ENCODE assay signal across 17 cellular contexts in the genomic region with DNA sequence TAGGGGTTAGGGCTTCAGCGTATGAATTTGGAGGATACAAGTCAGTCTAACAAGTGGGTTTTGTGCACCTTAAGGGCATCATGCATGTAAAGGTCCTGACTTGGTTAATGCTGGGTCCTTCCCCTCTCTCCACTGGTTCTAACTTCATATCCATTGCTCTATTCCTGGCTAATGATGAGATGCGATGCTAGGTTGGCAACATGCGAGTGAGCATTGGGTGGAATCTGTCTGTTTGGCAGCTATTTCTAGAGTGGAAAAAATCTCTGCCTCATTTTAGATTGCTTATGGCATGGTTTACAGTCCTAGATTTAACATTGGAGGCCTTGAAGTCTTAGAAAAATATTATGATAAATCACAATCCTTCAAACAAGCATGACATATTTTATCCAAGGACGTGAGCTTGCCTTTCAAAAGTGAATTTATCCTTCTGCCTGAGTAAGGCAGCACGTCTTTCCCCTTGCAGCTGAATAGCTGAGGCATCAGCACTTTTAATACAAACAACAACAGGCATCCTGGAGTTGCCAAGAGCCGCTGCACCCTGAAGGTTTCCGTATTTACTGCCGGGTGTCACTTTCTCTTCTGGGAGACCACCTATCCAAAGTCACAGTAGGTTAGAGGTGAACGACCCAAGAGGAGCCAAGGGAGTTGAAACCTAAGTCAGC.
A peak's percentile ranks its signal among the peaks of the same experiment; 100 is the strongest.
DNase-seq lines count a peak whose midpoint lies in the region; ATAC-seq and TF ChIP-seq lines count a peak whose summit lies in the region.
"Had no signal": no experiment of that assay in that cellular context is flagged by ENCODE, and none has a peak within 500 bp of the region (broad histone marks: within the 10 kb centered on the region; RNA-seq: fewer than 3 reads in every experiment).

No MANE protein-coding gene starts in this region.

- H3K9ac ChIP-seq in colonic mucosa (ENCODE audit: low read depth in 2 of 2, low read length in 2 of 2): no peak overlapping the region
- H3K9ac ChIP-seq: BLaER1 treated with 17β-estradiol and CSF1 and Interleukin-3, amounts not matched to agents 10 nM and 100 nM had no signal

- ATAC-seq in thoracic aorta (ENCODE audit: insufficient number of reproducible peaks, low FRiP score, low read depth): no peak
- ATAC-seq in HG03571 (IDR thresholded peaks at IDR 0.05; ENCODE audit: unreplicated experiment): no peak
- ATAC-seq: Panc1 had no signal

- H3K36me3 ChIP-seq in thoracic aorta (no peaks in the 10 kb centered on the region), colonic mucosa (no peaks in the 10 kb centered on the region)
- H3K36me3 ChIP-seq: BLaER1 treated with 17β-estradiol and CSF1 and Interleukin-3, amounts not matched to agents 10 nM and 100 nM; MG63 had no signal

- H3K27ac ChIP-seq in cingulate gyrus (ENCODE audit: low read depth, low read length) (peak overlapping the region; percentile 70), layer of hippocampus (ENCODE audit: low read depth, low read length) (peak overlapping the region; percentile 33), thoracic aorta (peak overlapping the region in 1 of 2 donors; percentile 35), colonic mucosa (no peak overlapping the region)
- H3K27ac ChIP-seq: 22Rv1; BLaER1 treated with 17β-estradiol and CSF1 and Interleukin-3, amounts not matched to agents 10 nM and 100 nM had no signal

- H3K4me3 ChIP-seq in thoracic aorta (peak overlapping the region; percentile 17), colonic mucosa (no peak overlapping the region)
- H3K4me3 ChIP-seq: BLaER1 treated with 17β-estradiol and CSF1 and Interleukin-3, amounts not matched to agents 10 nM and 100 nM; MG63 had no signal

- TF ChIP-seq CTCF in thoracic aorta (IDR thresholded peaks at IDR 0.05): no peak
- no peak for TF ChIP-seq CTCF in colonic mucosa (IDR thresholded peaks at IDR 0.05)

- intact Hi-C loops in colonic mucosa (cut with DNase I): no loop called here

- H3K9me3 ChIP-seq in thoracic aorta: no peaks in the 10 kb centered on the region
- H3K9me3 ChIP-seq in colonic mucosa: no peaks in the 10 kb centered on the region
- H3K9me3 ChIP-seq: MG63 had no signal

- H3K27me3 ChIP-seq in layer of hippocampus (ENCODE audit: control insufficient read depth, insufficient read depth, low read length): no peaks in the 10 kb centered on the region
- H3K27me3 ChIP-seq in thoracic aorta (replicated peaks; ENCODE audit: insufficient read depth): no peaks in the 10 kb centered on the region
- H3K27me3 ChIP-seq in colonic mucosa: no peaks in the 10 kb centered on the region
- H3K27me3 ChIP-seq: BLaER1 treated with 17β-estradiol and CSF1 and Interleukin-3, amounts not matched to agents 10 nM and 100 nM; MG63 had no signal

- DNase-seq in DMS79 treated with DMSO at 0.1 percent for 48 hours (lab: John Stamatoyannopoulos, UW) (peak; percentile 58), DMS79 (lab: John Stamatoyannopoulos, UW) (no peak), thoracic aorta (ENCODE audit: low spot score) (no peak), colonic mucosa (no peak), NCI-H187 treated with DMSO at 0.1 percent for 48 hours (lab: John Stamatoyannopoulos, UW) (no peak)
- DNase-seq: EL, MG63, NCI-H2029, NCI-H2171 treated with DMSO at 0.1 percent for 48 hours, NCI-H774, SHP77 treated with DMSO at 0.1 percent for 48 hours had no signal

- peaks cover 11 to 34% of the 10 kb centered on the region in 2 donors for H3K4me1 ChIP-seq in thoracic aorta (ENCODE audit: control insufficient read depth in 1 of 2, low read depth in 2 of 2)
- H3K4me1 ChIP-seq in colonic mucosa: no peaks in the 10 kb centered on the region
